ENCODE assay signal across 11 cellular contexts in the genomic region with DNA sequence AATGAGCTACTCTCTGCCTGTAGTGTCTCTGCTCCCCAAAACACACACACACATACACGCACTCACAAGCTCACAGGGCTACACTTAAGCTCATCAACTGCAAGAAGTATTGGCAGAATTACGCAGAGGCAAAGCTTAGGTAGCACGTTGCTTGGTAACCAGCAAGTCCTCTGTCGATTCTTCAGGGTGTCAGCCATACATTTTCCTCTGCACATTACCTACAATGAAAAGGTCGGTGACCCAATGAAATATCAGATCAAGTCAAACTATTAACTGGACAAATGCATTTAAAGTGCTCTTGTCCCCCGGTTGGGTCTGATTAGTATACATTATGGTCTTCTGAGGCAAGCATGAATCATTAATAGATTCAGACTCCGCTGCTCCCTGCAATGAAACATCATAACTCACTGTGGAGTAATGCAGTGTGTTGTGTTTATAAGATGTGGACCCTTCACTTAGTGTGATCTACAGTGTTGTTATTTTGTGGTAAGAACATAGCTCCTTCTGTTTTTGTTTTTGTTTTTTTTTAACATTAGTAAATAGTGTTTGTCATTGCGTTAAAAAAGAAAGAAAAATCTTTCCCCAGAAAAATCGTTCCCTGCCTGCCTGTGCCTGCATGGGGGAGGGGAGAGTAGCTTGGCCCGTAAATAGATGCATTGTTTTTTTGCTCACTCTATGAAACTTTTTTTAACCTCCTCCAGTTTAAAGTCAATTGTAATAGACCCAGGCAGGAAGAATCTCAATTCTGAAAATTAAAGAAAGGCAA.
A peak's percentile ranks its signal among the peaks of the same experiment; 100 is the strongest.
DNase-seq lines count a peak whose midpoint lies in the region; TF ChIP-seq lines count a peak whose summit lies in the region.
"Had no signal": no experiment of that assay in that cellular context is flagged by ENCODE, and none has a peak within 500 bp of the region (broad histone marks: within the 10 kb centered on the region; RNA-seq: fewer than 3 reads in every experiment).

No MANE protein-coding gene starts in this region.

- TF ChIP-seq CTCF in stomach (IDR thresholded peaks at IDR 0.05) (no peak), adrenal gland (IDR thresholded peaks at IDR 0.05) (no peak)

- H3K36me3 ChIP-seq in stomach: no peaks in the 10 kb centered on the region
- H3K36me3 ChIP-seq in adrenal gland (replicated peaks in 1 of 2): no peaks in the 10 kb centered on the region

- H3K27me3 ChIP-seq in layer of hippocampus (ENCODE audit: control insufficient read depth, insufficient read depth, low read length): no peaks in the 10 kb centered on the region
- H3K27me3 ChIP-seq in stomach: no peaks in the 10 kb centered on the region
- no peaks in the 10 kb centered on the region for H3K27me3 ChIP-seq in adrenal gland

- peak overlapping the region; percentile 89 for H3K27ac ChIP-seq in layer of hippocampus (ENCODE audit: low read depth, low read length)
- peak overlapping the region; percentile 11 to 83 (median 57) for H3K27ac ChIP-seq in stomach
- H3K27ac ChIP-seq in adrenal gland: peak overlapping the region in 2 of 5 donors; percentile 32 to 51

- TF ChIP-seq POLR2A in stomach (IDR thresholded peaks at IDR 0.05) (no peak), adrenal gland (IDR thresholded peaks at IDR 0.05) (no peak)

- DNase-seq in Kasumi-1 (lab: John Stamatoyannopoulos, UW): peak; percentile 42 to 58
- peak; percentile 1 for DNase-seq in amniotic epithelial cell (ENCODE audit: low read depth)
- no peak for DNase-seq in stomach
- no peak for DNase-seq in activated CD8-positive, alpha-beta memory T cell treated with anti-CD3 and anti-CD28 coated beads, Interleukin-2, amount 50 U/mL, for 48 hours
- DNase-seq in stimulated activated CD4-positive, alpha-beta T cell treated with anti-CD3 and anti-CD28 coated beads, Interleukin-4, amount 100 ng/mL, for 4 hours: no peak
- DNase-seq in adrenal gland: no peak
- DNase-seq: activated B cell treated with CpG ODN at 0.5 μM for 24 hours; activated T-cell treated with anti-CD3 and anti-CD28 coated beads, Interleukin-2, amount 50 U/mL, for 48 hours; SHP77; stimulated activated naive B cell treated with anti-CD40 and anti-IgM and Interleukin-4, amounts not matched to agents 10 μg/mL and 1 μg/mL and 100 μg/mL, for 72 hours had no signal

- TF ChIP-seq EP300 in stomach (IDR thresholded peaks at IDR 0.05): no peak

- H3K4me3 ChIP-seq in stomach (no peak overlapping the region), adrenal gland (no peak overlapping the region)

- no peaks in the 10 kb centered on the region for H3K9me3 ChIP-seq in stomach
- no peaks in the 10 kb centered on the region for H3K9me3 ChIP-seq in adrenal gland (replicated peaks in 1 of 3)

- 41 to 45% (median 45%) methylated on average over 10 of the region's 10 CpGs for WGBS in stomach, 5 donors
- WGBS in adrenal gland, 4 donors: 52 to 55% (median 53%) methylated on average over 10 of the region's 10 CpGs

- intact Hi-C loops in stomach (cut with DNase I; ENCODE audit: low total_unique reads): no loop called here
- intact Hi-C loops in adrenal gland (cut with DNase I): no loop called here

- H3K4me1 ChIP-seq in stomach (peaks cover 7 to 54% (median 31%) of the 10 kb centered on the region in 4 donors), adrenal gland (replicated peaks in 1 of 2) (peaks cover 0 to 14% of the 10 kb centered on the region in 2 donors)

Comparison
In these comparisons a context has a peak if more than half of its experiments do, and no peak if none do; other contexts are left out.
1. DNase-seq: peak in Kasumi-1 (2 of 2) and amniotic epithelial cell (single experiment); none in stomach (single experiment), activated CD8-positive, alpha-beta memory T cell treated with anti-CD3 and anti-CD28 coated beads, Interleukin-2, amount 50 U/mL, for 48 hours (single experiment), stimulated activated CD4-positive, alpha-beta T cell treated with anti-CD3 and anti-CD28 coated beads, Interleukin-4, amount 100 ng/mL, for 4 hours (0 of 2) and adrenal gland (0 of 7).